Comparison of ENCODE assay signal across 33 cellular contexts in genomic region chrX:123331349-123331748, GRCh38.
DNase-seq lines count a peak whose midpoint lies in the region; ATAC-seq, FAIRE-seq and TF ChIP-seq lines count a peak whose summit lies in the region.
"Had no signal": no experiment of that assay in that cellular context is flagged by ENCODE, and none has a peak within 500 bp of the region (broad histone marks: within the 10 kb centered on the region; RNA-seq: fewer than 3 reads in every experiment).

No MANE protein-coding gene starts in this region.

- H3K4me1 ChIP-seq in GM12878 (ENCODE audit: control insufficient read depth, insufficient read depth, low read length) = peaks cover 6% of the 10 kb centered on the region
- H3K4me1 ChIP-seq: esophagus squamous epithelium, foreskin keratinocyte, heart left ventricle, left ventricle myocardium inferior, Peyer's patch had no signal

- no peaks in the 10 kb centered on the region for H3K79me2 ChIP-seq in GM12878 (ENCODE audit: control insufficient read depth, insufficient read depth, low read length)

- no peak for TF ChIP-seq RAD21 in GM12878 (IDR thresholded peaks at IDR 0.05; ENCODE audit: insufficient read depth, low read depth, low read length)

- H3K9me3 ChIP-seq in GM12878 (replicated peaks; ENCODE audit: control insufficient read depth, insufficient read depth, low read length) = no peaks in the 10 kb centered on the region
- H3K9me3 ChIP-seq: esophagus squamous epithelium, heart left ventricle, left ventricle myocardium inferior, ovary, Peyer's patch had no signal

- no peak for TF ChIP-seq POLR2A in GM12878 (IDR thresholded peaks at IDR 0.05; ENCODE audit: low read depth, low read length)

- SMC1A ChIA-PET in GM12878 (lab: Charles Lee; ENCODE audit: uncharacterized antibody, unreplicated experiment) = interaction anchor here (0.7 to 6.1 kb wide), 22 partner anchors 9 to 111 kb away, joined by 3 to 51 read pairs (median 4); no protein-coding TSS in a partner anchor

- H3K9ac ChIP-seq in GM12878 (ENCODE audit: control insufficient read depth, insufficient read depth, low read length) = no peak overlapping the region

- in situ Hi-C loops in GM12878 (cut with MboI) = no loop called here

- TF ChIP-seq CTCF in GM12878 (IDR thresholded peaks at IDR 0.05 in 2 of 3, conservative IDR thresholded peaks at IDR 0.05 in 1 of 3; ENCODE audit: control insufficient read depth in 2 of 3, extremely low read depth in 1 of 3, insufficient read depth in 1 of 3, low read depth in 3 of 3, low read length in 3 of 3) = no peak

- no peaks in the 10 kb centered on the region for H3K27me3 ChIP-seq in GM12878 (replicated peaks in 1 of 2; ENCODE audit: control insufficient read depth in 2 of 2, insufficient read depth in 2 of 2, low read length in 1 of 2)
- H3K27me3 ChIP-seq: esophagus squamous epithelium, foreskin keratinocyte, heart left ventricle, ovary, Peyer's patch had no signal

- FAIRE-seq in GM12878 (lab: Jason Lieb, UNC) = no peak
- FAIRE-seq: bronchial epithelial cell, keratinocyte had no signal

- BruUV-seq in GM12878 (replicated peaks; lab: Mats Ljungman, UMichigan) = no TSS peak

- H2AFZ ChIP-seq in GM12878 (ENCODE audit: control insufficient read depth, low read depth, low read length) = peak overlapping the region; percentile 11

- H3K4me2 ChIP-seq in GM12878 (ENCODE audit: control insufficient read depth, insufficient read depth) = 0 out of 2 replicates have a peak overlapping the region, but pooled peaks have one; percentile 13

- no peak for TF ChIP-seq EP300 in GM12878 (IDR thresholded peaks at IDR 0.05; ENCODE audit: borderline replicate concordance in 1 of 2, control insufficient read depth in 1 of 2, low read depth in 2 of 2, low read length in 2 of 2)

- no peak for DNase-seq in GM12878 (ENCODE audit: low read depth, low spot score)
- no peak for DNase-seq in DMS79 treated with DMSO at 0.1 percent for 48 hours (lab: John Stamatoyannopoulos, UW)
- DNase-seq: activated CD4-positive, alpha-beta T cell treated with anti-CD3 and anti-CD28 coated beads for 1 hour; activated gamma-delta T cell; activated naive CD8-positive, alpha-beta T cell treated with anti-CD3 and anti-CD28 coated beads for 36 hours; activated T-cell treated with anti-CD3 and anti-CD28 coated beads for 4 hours; anterior cingulate cortex; C1 segment of cervical spinal cord; COR-L47; esophagus squamous epithelium; foreskin keratinocyte; GDM1; heart left ventricle; Kasumi-1; left ventricle myocardium inferior; mesendoderm; NCI-H1436 treated with DMSO at 0.1 percent for 48 hours; NCI-H2107; NCI-H345; NCI-H69; ovary; Peyer's patch; SHP77 treated with DMSO at 0.1 percent for 48 hours; stimulated activated CD4-positive, alpha-beta T cell treated with anti-CD3 and anti-CD28 coated beads, Interleukin-15, amount 100 ng/mL, for 24 hours; trophoblast cell had no signal

- intact Hi-C loops in GM12878 (cut with micrococcal nuclease; ENCODE audit: unreplicated experiment) = no loop called here

- CTCF ChIA-PET in GM12878 (lab: Yijun Ruan, JAX) = interaction anchor here (0.9 to 2.9 kb wide), 11 partner anchors 9 to 157 kb away, joined by 3 to 15 read pairs (median 4); no protein-coding TSS in a partner anchor

- RAD21 ChIA-PET in GM12878 (lab: Charles Lee; ENCODE audit: unreplicated experiment) = interaction anchor here (0.5 to 3.0 kb wide), 20 partner anchors 8 to 107 kb away, joined by 3 to 58 read pairs (median 4); no protein-coding TSS in a partner anchor

- POLR2A ChIA-PET in GM12878 (lab: Charles Lee) = interaction anchor here (0.8 to 3.2 kb wide), 8 partner anchors 9 to 79 kb away, joined by 3 to 19 read pairs (median 4); no protein-coding TSS in a partner anchor

- ATAC-seq in GM18868 (IDR thresholded peaks at IDR 0.05; ENCODE audit: unreplicated experiment) = peak; percentile 30
- peak; percentile 43 for ATAC-seq in GM21526 (IDR thresholded peaks at IDR 0.05; ENCODE audit: low FRiP score, unreplicated experiment)
- ATAC-seq in HG02870 (IDR thresholded peaks at IDR 0.05; ENCODE audit: unreplicated experiment) = peak; percentile 27
- ATAC-seq in GM12878 = peak; percentile 69
- ATAC-seq in HG03520 (IDR thresholded peaks at IDR 0.05; ENCODE audit: unreplicated experiment) = no peak
- no peak for ATAC-seq in HG03097 (IDR thresholded peaks at IDR 0.05; ENCODE audit: low FRiP score, unreplicated experiment)
- ATAC-seq: foreskin keratinocyte; heart left ventricle; stimulated activated effector memory CD8-positive, alpha-beta T cell treated with anti-CD3 and anti-CD28 coated beads, Interleukin-12 subunit alpha, Interleukin-12 subunit beta, amount 100 ng/mL, for 72 hours had no signal

- no peaks in the 10 kb centered on the region for H3K36me3 ChIP-seq in GM12878 (ENCODE audit: control insufficient read depth in 2 of 2, insufficient read depth in 2 of 2, low read length in 1 of 2)
- H3K36me3 ChIP-seq: esophagus squamous epithelium, heart left ventricle, left ventricle myocardium inferior, ovary, Peyer's patch had no signal

- H4K20me1 ChIP-seq in GM12878 (ENCODE audit: control insufficient read depth, insufficient read depth) = no peaks in the 10 kb centered on the region

- no peak overlapping the region for H3K4me3 ChIP-seq in GM12878
- H3K4me3 ChIP-seq: esophagus squamous epithelium, heart left ventricle, left ventricle myocardium inferior, ovary, Peyer's patch had no signal

- H3K27ac ChIP-seq in GM12878 (ENCODE audit: control insufficient read depth, insufficient read depth) = no peak overlapping the region; the same call in 1 of the 2 replicates
- H3K27ac ChIP-seq: esophagus squamous epithelium, foreskin keratinocyte, heart left ventricle, left ventricle myocardium inferior, ovary, Peyer's patch had no signal

TF ChIP-seq in GM12878, 131 proteins besides CTCF, POLR2A, EP300 and RAD21:
- no peak for TF ChIP-seq SRF (IDR thresholded peaks at IDR 0.05; ENCODE audit: low read depth in 2 of 2, low read length in 2 of 2)

Comparison
In these comparisons a context has a peak if more than half of its experiments do, and no peak if none do; other contexts are left out.
1. ATAC-seq: peak in GM18868 (single experiment), GM21526 (single experiment), HG02870 (single experiment) and GM12878 (single experiment); none in HG03520 (single experiment) and HG03097 (single experiment).